ENCODE assay signal across 18 cellular contexts in genomic region chr19:5711713-5712161, GRCh38. TPM values are rescaled to one million over a fixed set of nuclear protein-coding genes. Genes with fewer than 3 reads are reported as not detected.
DNase-seq lines count a peak whose midpoint lies in the region; ATAC-seq, FAIRE-seq and TF ChIP-seq lines count a peak whose summit lies in the region.
"Had no signal": no experiment of that assay in that cellular context is flagged by ENCODE, and none has a peak within 500 bp of the region (broad histone marks: within the 10 kb centered on the region; RNA-seq: fewer than 3 reads in every experiment).

No MANE protein-coding gene starts in this region.

- intact Hi-C loops in HepG2 (cut with micrococcal nuclease; ENCODE audit: unreplicated experiment): no loop called here

- no peak for DNase-seq in HepG2 (ENCODE audit: low spot score)
- DNase-seq: CD8-positive, alpha-beta memory T cell; DMS79 treated with DMSO at 0.1 percent for 48 hours; HCEC 1CT; KG1; NCI-H1417 treated with DMSO at 0.1 percent for 48 hours; NCI-H1930; NCI-H2171 treated with DMSO at 0.1 percent for 48 hours; NCI-H510A; NCI-H774; PC-3 had no signal

- H3K4me1 ChIP-seq in HEK293 (ENCODE audit: control insufficient read depth, insufficient read depth, low read length) (no peaks in the 10 kb centered on the region), HepG2 (ENCODE audit: insufficient read depth, low read length) (peaks cover 19% of the 10 kb centered on the region)
- H3K4me1 ChIP-seq: A549 had no signal

- peaks cover 18% of the 10 kb centered on the region for H3K79me2 ChIP-seq in HepG2 (ENCODE audit: insufficient read depth, low read length)

- no peak overlapping the region for H3K4me2 ChIP-seq in HepG2 (ENCODE audit: low read depth, low read length)
- H3K4me2 ChIP-seq: A549; BLaER1 treated with 17β-estradiol and CSF1 and Interleukin-3, amounts not matched to agents 10 nM and 100 nM had no signal

- CTCF ChIA-PET in HEK293 (lab: Yijun Ruan, JAX): interaction anchor here (2.3 kb wide), 1 partner anchor 23 kb away, joined by 15 read pairs; the partner anchor contains the start of gene RPL36
- CTCF ChIA-PET in HepG2 (lab: Yijun Ruan, JAX; ENCODE audit: low intra/inter-chr PET ratio, low total read pairs): no interaction called here

- FAIRE-seq in HepG2 (lab: Jason Lieb, UNC): no peak
- FAIRE-seq: A549 had no signal

- 93% methylated on average over 19 of the region's 25 CpGs for WGBS in HepG2 (ENCODE audit: low lambda C conversion rate)

- H3K4me3 ChIP-seq in HEK293 (ENCODE audit: low read depth, low read length): no peak overlapping the region
- no peak overlapping the region for H3K4me3 ChIP-seq in HepG2 (replicated peaks in 1 of 3; ENCODE audit: insufficient read depth in 1 of 3, low read depth in 2 of 3, low read length in 3 of 3)
- H3K4me3 ChIP-seq: A549; BLaER1 treated with 17β-estradiol and CSF1 and Interleukin-3, amounts not matched to agents 10 nM and 100 nM had no signal

- no peak for TF ChIP-seq POLR2A in HepG2 (IDR thresholded peaks at IDR 0.05; ENCODE audit: insufficient read depth in 1 of 2, low read depth in 2 of 2, low read length in 2 of 2)

- H3K27ac ChIP-seq in HEK293 (ENCODE audit: extremely low read depth, low read depth, low read length): no peak overlapping the region
- H3K27ac ChIP-seq in HepG2 (ENCODE audit: extremely low read length, insufficient read depth, low read length): no peak overlapping the region
- H3K27ac ChIP-seq: A549; BLaER1 treated with 17β-estradiol and CSF1 and Interleukin-3, amounts not matched to agents 10 nM and 100 nM; RWPE1 had no signal

- H3K27me3 ChIP-seq in HepG2 (ENCODE audit: control insufficient read depth in 1 of 2, insufficient read depth in 2 of 2, low read length in 2 of 2): no peaks in the 10 kb centered on the region
- H3K27me3 ChIP-seq: BLaER1 treated with 17β-estradiol and CSF1 and Interleukin-3, amounts not matched to agents 10 nM and 100 nM had no signal

- TF ChIP-seq EP300 in HepG2 (IDR thresholded peaks at IDR 0.05; ENCODE audit: low read depth in 2 of 2, low read length in 2 of 2): no peak
- TF ChIP-seq EP300 in HepG2 (CRISPR knock-in tag; IDR thresholded peaks at IDR 0.05; ENCODE audit: borderline replicate concordance): no peak

- H3K9ac ChIP-seq in HepG2 (ENCODE audit: insufficient read depth, low read depth, low read length): no peak overlapping the region
- H3K9ac ChIP-seq: BLaER1 treated with 17β-estradiol and CSF1 and Interleukin-3, amounts not matched to agents 10 nM and 100 nM had no signal

- TF ChIP-seq CTCF in HEK293 (tag by site-specific recombination; IDR thresholded peaks at IDR 0.05): no peak
- no peak for TF ChIP-seq CTCF in HepG2 (CRISPR knock-in tag; IDR thresholded peaks at IDR 0.05)

- H4K20me1 ChIP-seq in HepG2 (ENCODE audit: insufficient read depth, low read length): peaks cover 15% of the 10 kb centered on the region; the same call in 1 of the 2 replicates

- no peak overlapping the region for H2AFZ ChIP-seq in HepG2 (ENCODE audit: low read length)

- H3K36me3 ChIP-seq in HEK293 (ENCODE audit: control insufficient read depth in 2 of 2, insufficient read depth in 1 of 2, low read length in 2 of 2) (peaks cover 38 to 69% of the 10 kb centered on the region in 2 experiments; a peak in 2 of 3 replicates), HepG2 (replicated peaks in 1 of 2; ENCODE audit: control insufficient read depth in 1 of 2, insufficient read depth in 2 of 2, low read length in 2 of 2) (peaks cover 41 to 73% of the 10 kb centered on the region in 2 experiments)

- ATAC-seq in HepG2 (no peak), HG03354 (IDR thresholded peaks at IDR 0.05; ENCODE audit: poor library complexity, severe bottlenecking, unreplicated experiment) (no peak), HG03045 (IDR thresholded peaks at IDR 0.05; ENCODE audit: unreplicated experiment) (no peak)
- ATAC-seq: A549, PC-3 had no signal

- BruUV-seq in HepG2 (replicated peaks; lab: Mats Ljungman, UMichigan): no TSS peak

- H3K9me3 ChIP-seq in HEK293 (ENCODE audit: control insufficient read depth, insufficient read depth, low read depth, low read length): no peaks in the 10 kb centered on the region
- no peaks in the 10 kb centered on the region for H3K9me3 ChIP-seq in HepG2 (ENCODE audit: low read length)
- H3K9me3 ChIP-seq: A549; BLaER1 treated with 17β-estradiol and CSF1 and Interleukin-3, amounts not matched to agents 10 nM and 100 nM had no signal

- in situ Hi-C loops in HepG2 (cut with HindIII; ENCODE audit: extremely low pct_ligation_motif_present, low pct_unique_long_range_greater_than_20kb): no loop called here

- POLR2A ChIA-PET in HEK293 (lab: Yijun Ruan, JAX) (interaction anchor here (1.0 to 2.9 kb wide), 4 partner anchors 9 to 22 kb away, joined by 3 to 14 read pairs (median 10); partner anchors contain the start of genes CATSPERD, LONP1 and RPL36), HepG2 (lab: Yijun Ruan, JAX) (interaction anchor here (0.6 to 3.4 kb wide), 3 partner anchors 8 to 43 kb away, joined by 3 to 13 read pairs (median 6); partner anchors contain the start of genes CATSPERD, LONP1 and RPL36)

- TF ChIP-seq RAD21 in HepG2 (CRISPR knock-in tag; IDR thresholded peaks at IDR 0.05): no peak

RNA-seq across cellular contexts. Expression of gene LONP1, which starts 8.2 kb away (rescaled TPM):
- 50.4 and 76.8 TPM in 2 replicates for total RNA-seq in HepG2 (2016; rRNA removed; fragmentation: Illumina TruSeq; extraction: Trizol)
- 12.1 and 15.6 TPM in 2 replicates for total RNA-seq in HepG2 (2016; cell fraction: cytosol; rRNA removed; fragmentation: Illumina TruSeq; extraction: Trizol; ENCODE audit: low read depth)
- total RNA-seq in HepG2 (2016; cell fraction: insoluble cytoplasmic fraction; rRNA removed; fragmentation: Illumina TruSeq; extraction: Trizol): 41.9 and 83.8 TPM in 2 replicates
- total RNA-seq in HepG2 (2016; cell fraction: membrane; rRNA removed; fragmentation: Illumina TruSeq; extraction: Trizol): 26.9 and 27.9 TPM in 2 replicates
- 53.2 and 60.3 TPM in 2 replicates for total RNA-seq in HepG2 (2016; cell fraction: nucleus; rRNA removed; fragmentation: Illumina TruSeq; extraction: Trizol)
- polyA plus RNA-seq in HepG2 (2011; rRNA removed): 59.5 and 69.0 TPM in 2 replicates
- polyA plus RNA-seq in HepG2 (2011; cell fraction: cytosol; rRNA removed): 54.0 and 91.2 TPM in 2 replicates
- polyA plus RNA-seq in HepG2 (2011; cell fraction: nucleus; rRNA removed): 270 and 346 TPM in 2 replicates
- 49.0 and 62.8 TPM in 2 replicates for polyA plus RNA-seq in HepG2 (2012)
- polyA plus RNA-seq in HepG2 (2016; cell fraction: cytosol; fragmentation: Illumina TruSeq; extraction: Trizol; ENCODE audit: low read depth): 7.4 and 9.2 TPM in 2 replicates
- 49.9 and 60.1 TPM in 2 replicates for polyA plus RNA-seq in HepG2 (2016; cell fraction: insoluble cytoplasmic fraction; fragmentation: Illumina TruSeq; extraction: Trizol; ENCODE audit: low read depth)
- 15.7 and 17.9 TPM in 2 replicates for polyA plus RNA-seq in HepG2 (2016; cell fraction: membrane; fragmentation: Illumina TruSeq; extraction: Trizol; ENCODE audit: low read depth)
- 120 and 130 TPM in 2 replicates for polyA plus RNA-seq in HepG2 (2016; cell fraction: nucleus; fragmentation: Illumina TruSeq; extraction: Trizol; ENCODE audit: insufficient read depth, low read depth)
- 65.4 and 106 TPM in 2 replicates for polyA minus RNA-seq in HepG2 (2011; rRNA and poly(A)+ RNA removed; ENCODE audit: low replicate concordance)
- polyA minus RNA-seq in HepG2 (2011; cell fraction: cytosol; rRNA and poly(A)+ RNA removed): 42.1 and 48.3 TPM in 2 replicates
- polyA minus RNA-seq in HepG2 (2011; cell fraction: nucleus; rRNA and poly(A)+ RNA removed): 44.8 and 51.0 TPM in 2 replicates

RNA-seq across cellular contexts. Expression of gene CATSPERD, which starts 8.7 kb away (rescaled TPM):
- total RNA-seq in HepG2 (2016; rRNA removed; fragmentation: Illumina TruSeq; extraction: Trizol): not detected in 2 replicates
- total RNA-seq in HepG2 (2016; cell fraction: cytosol; rRNA removed; fragmentation: Illumina TruSeq; extraction: Trizol; ENCODE audit: low read depth): not detected in 2 replicates
- total RNA-seq in HepG2 (2016; cell fraction: insoluble cytoplasmic fraction; rRNA removed; fragmentation: Illumina TruSeq; extraction: Trizol): not detected in 2 replicates
- total RNA-seq in HepG2 (2016; cell fraction: membrane; rRNA removed; fragmentation: Illumina TruSeq; extraction: Trizol): 0.09 TPM in 1 of 2 replicates, not detected in the other
- total RNA-seq in HepG2 (2016; cell fraction: nucleus; rRNA removed; fragmentation: Illumina TruSeq; extraction: Trizol): not detected in 2 replicates
- 0.04 TPM in 1 of 2 replicates, not detected in the other for polyA plus RNA-seq in HepG2 (2011; rRNA removed)
- polyA plus RNA-seq in HepG2 (2011; cell fraction: cytosol; rRNA removed): 0.04 TPM in 1 of 2 replicates, not detected in the other
- polyA plus RNA-seq in HepG2 (2011; cell fraction: nucleus; rRNA removed): 0.09 TPM in 1 of 2 replicates, not detected in the other
- polyA plus RNA-seq in HepG2 (2012): not detected in 2 replicates
- not detected in 2 replicates for polyA plus RNA-seq in HepG2 (2016; cell fraction: cytosol; fragmentation: Illumina TruSeq; extraction: Trizol; ENCODE audit: low read depth)
- not detected in 2 replicates for polyA plus RNA-seq in HepG2 (2016; cell fraction: insoluble cytoplasmic fraction; fragmentation: Illumina TruSeq; extraction: Trizol; ENCODE audit: low read depth)
- not detected in 2 replicates for polyA plus RNA-seq in HepG2 (2016; cell fraction: membrane; fragmentation: Illumina TruSeq; extraction: Trizol; ENCODE audit: low read depth)
- polyA plus RNA-seq in HepG2 (2016; cell fraction: nucleus; fragmentation: Illumina TruSeq; extraction: Trizol; ENCODE audit: insufficient read depth, low read depth): not detected in 2 replicates
- 0.09 TPM in 1 of 2 replicates, not detected in the other for polyA minus RNA-seq in HepG2 (2011; rRNA and poly(A)+ RNA removed; ENCODE audit: low replicate concordance)
- not detected in 2 replicates for polyA minus RNA-seq in HepG2 (2011; cell fraction: cytosol; rRNA and poly(A)+ RNA removed)
- not detected in 2 replicates for polyA minus RNA-seq in HepG2 (2011; cell fraction: nucleus; rRNA and poly(A)+ RNA removed)
- total RNA-seq: CD8-positive, alpha-beta memory T cell; G401; PC-3 had no signal
- polyA plus RNA-seq: CD8-positive, alpha-beta memory T cell had no signal

RNA-seq across cellular contexts. Expression of gene RPL36, which starts 21.6 kb away (rescaled TPM):
- total RNA-seq in HepG2 (2016; rRNA removed; fragmentation: Illumina TruSeq; extraction: Trizol): 706 and 763 TPM in 2 replicates
- 1,266 and 1,322 TPM in 2 replicates for total RNA-seq in HepG2 (2016; cell fraction: cytosol; rRNA removed; fragmentation: Illumina TruSeq; extraction: Trizol; ENCODE audit: low read depth)
- total RNA-seq in HepG2 (2016; cell fraction: insoluble cytoplasmic fraction; rRNA removed; fragmentation: Illumina TruSeq; extraction: Trizol): 739 and 797 TPM in 2 replicates
- 1,622 and 1,758 TPM in 2 replicates for total RNA-seq in HepG2 (2016; cell fraction: membrane; rRNA removed; fragmentation: Illumina TruSeq; extraction: Trizol)
- total RNA-seq in HepG2 (2016; cell fraction: nucleus; rRNA removed; fragmentation: Illumina TruSeq; extraction: Trizol): 259 and 275 TPM in 2 replicates
- 740 and 962 TPM in 2 replicates for polyA plus RNA-seq in HepG2 (2011; rRNA removed)
- 548 and 718 TPM in 2 replicates for polyA plus RNA-seq in HepG2 (2011; cell fraction: cytosol; rRNA removed)
- polyA plus RNA-seq in HepG2 (2011; cell fraction: nucleus; rRNA removed): 184 and 190 TPM in 2 replicates
- 1,022 and 1,044 TPM in 2 replicates for polyA plus RNA-seq in HepG2 (2012)
- 1,678 and 1,761 TPM in 2 replicates for polyA plus RNA-seq in HepG2 (2016; cell fraction: cytosol; fragmentation: Illumina TruSeq; extraction: Trizol; ENCODE audit: low read depth)
- polyA plus RNA-seq in HepG2 (2016; cell fraction: insoluble cytoplasmic fraction; fragmentation: Illumina TruSeq; extraction: Trizol; ENCODE audit: low read depth): 756 and 780 TPM in 2 replicates
- polyA plus RNA-seq in HepG2 (2016; cell fraction: membrane; fragmentation: Illumina TruSeq; extraction: Trizol; ENCODE audit: low read depth): 1,750 and 1,946 TPM in 2 replicates
- polyA plus RNA-seq in HepG2 (2016; cell fraction: nucleus; fragmentation: Illumina TruSeq; extraction: Trizol; ENCODE audit: insufficient read depth, low read depth): 539 and 605 TPM in 2 replicates
- polyA minus RNA-seq in HepG2 (2011; rRNA and poly(A)+ RNA removed; ENCODE audit: low replicate concordance): 163 and 316 TPM in 2 replicates
- polyA minus RNA-seq in HepG2 (2011; cell fraction: cytosol; rRNA and poly(A)+ RNA removed): 334 and 359 TPM in 2 replicates
- 64.5 and 86.4 TPM in 2 replicates for polyA minus RNA-seq in HepG2 (2011; cell fraction: nucleus; rRNA and poly(A)+ RNA removed)

RNA-seq across cellular contexts. Expression of gene HSD11B1L, which starts 30.9 kb away (rescaled TPM):
- total RNA-seq in HepG2 (2016; rRNA removed; fragmentation: Illumina TruSeq; extraction: Trizol): 2.8 TPM in 2 replicates
- total RNA-seq in HepG2 (2016; cell fraction: cytosol; rRNA removed; fragmentation: Illumina TruSeq; extraction: Trizol; ENCODE audit: low read depth): 2.6 and 3.3 TPM in 2 replicates
- total RNA-seq in HepG2 (2016; cell fraction: insoluble cytoplasmic fraction; rRNA removed; fragmentation: Illumina TruSeq; extraction: Trizol): 1.6 and 2.1 TPM in 2 replicates
- 3.9 and 5.5 TPM in 2 replicates for total RNA-seq in HepG2 (2016; cell fraction: membrane; rRNA removed; fragmentation: Illumina TruSeq; extraction: Trizol)
- total RNA-seq in HepG2 (2016; cell fraction: nucleus; rRNA removed; fragmentation: Illumina TruSeq; extraction: Trizol): 0.81 and 0.94 TPM in 2 replicates
- polyA plus RNA-seq in HepG2 (2011; rRNA removed): 3.9 and 4.6 TPM in 2 replicates
- 4.2 and 6.2 TPM in 2 replicates for polyA plus RNA-seq in HepG2 (2011; cell fraction: cytosol; rRNA removed)
- polyA plus RNA-seq in HepG2 (2011; cell fraction: nucleus; rRNA removed): 6.3 and 7.3 TPM in 2 replicates
- 1.9 and 3.0 TPM in 2 replicates for polyA plus RNA-seq in HepG2 (2012)
- 3.6 and 4.2 TPM in 2 replicates for polyA plus RNA-seq in HepG2 (2016; cell fraction: cytosol; fragmentation: Illumina TruSeq; extraction: Trizol; ENCODE audit: low read depth)
- 2.5 and 3.3 TPM in 2 replicates for polyA plus RNA-seq in HepG2 (2016; cell fraction: insoluble cytoplasmic fraction; fragmentation: Illumina TruSeq; extraction: Trizol; ENCODE audit: low read depth)
- polyA plus RNA-seq in HepG2 (2016; cell fraction: membrane; fragmentation: Illumina TruSeq; extraction: Trizol; ENCODE audit: low read depth): 3.3 and 3.5 TPM in 2 replicates
- 3.3 and 3.4 TPM in 2 replicates for polyA plus RNA-seq in HepG2 (2016; cell fraction: nucleus; fragmentation: Illumina TruSeq; extraction: Trizol; ENCODE audit: insufficient read depth, low read depth)
- polyA minus RNA-seq in HepG2 (2011; rRNA and poly(A)+ RNA removed; ENCODE audit: low replicate concordance): 0.21 and 1.8 TPM in 2 replicates
- 1.1 and 3.1 TPM in 2 replicates for polyA minus RNA-seq in HepG2 (2011; cell fraction: cytosol; rRNA and poly(A)+ RNA removed)
- 0.52 and 1.1 TPM in 2 replicates for polyA minus RNA-seq in HepG2 (2011; cell fraction: nucleus; rRNA and poly(A)+ RNA removed)

RNA-seq across cellular contexts. Expression of gene MICOS13, which starts 31.4 kb away (rescaled TPM):
- total RNA-seq in HepG2 (2016; rRNA removed; fragmentation: Illumina TruSeq; extraction: Trizol): 35.4 and 37.9 TPM in 2 replicates
- total RNA-seq in HepG2 (2016; cell fraction: cytosol; rRNA removed; fragmentation: Illumina TruSeq; extraction: Trizol; ENCODE audit: low read depth): 20.7 and 21.7 TPM in 2 replicates
- 38.9 and 39.8 TPM in 2 replicates for total RNA-seq in HepG2 (2016; cell fraction: insoluble cytoplasmic fraction; rRNA removed; fragmentation: Illumina TruSeq; extraction: Trizol)
- total RNA-seq in HepG2 (2016; cell fraction: membrane; rRNA removed; fragmentation: Illumina TruSeq; extraction: Trizol): 22.9 and 26.0 TPM in 2 replicates
- 18.4 and 19.8 TPM in 2 replicates for total RNA-seq in HepG2 (2016; cell fraction: nucleus; rRNA removed; fragmentation: Illumina TruSeq; extraction: Trizol)
- 28.8 and 40.0 TPM in 2 replicates for polyA plus RNA-seq in HepG2 (2011; rRNA removed)
- polyA plus RNA-seq in HepG2 (2011; cell fraction: cytosol; rRNA removed): 16.8 and 30.9 TPM in 2 replicates
- 13.2 and 15.1 TPM in 2 replicates for polyA plus RNA-seq in HepG2 (2011; cell fraction: nucleus; rRNA removed)
- 13.1 and 19.3 TPM in 2 replicates for polyA plus RNA-seq in HepG2 (2012)
- 20.6 and 24.5 TPM in 2 replicates for polyA plus RNA-seq in HepG2 (2016; cell fraction: cytosol; fragmentation: Illumina TruSeq; extraction: Trizol; ENCODE audit: low read depth)
- polyA plus RNA-seq in HepG2 (2016; cell fraction: insoluble cytoplasmic fraction; fragmentation: Illumina TruSeq; extraction: Trizol; ENCODE audit: low read depth): 37.7 and 43.8 TPM in 2 replicates
- polyA plus RNA-seq in HepG2 (2016; cell fraction: membrane; fragmentation: Illumina TruSeq; extraction: Trizol; ENCODE audit: low read depth): 19.5 and 22.0 TPM in 2 replicates
- polyA plus RNA-seq in HepG2 (2016; cell fraction: nucleus; fragmentation: Illumina TruSeq; extraction: Trizol; ENCODE audit: insufficient read depth, low read depth): 32.1 and 41.0 TPM in 2 replicates
- polyA minus RNA-seq in HepG2 (2011; rRNA and poly(A)+ RNA removed; ENCODE audit: low replicate concordance): 14.6 and 22.6 TPM in 2 replicates
- polyA minus RNA-seq in HepG2 (2011; cell fraction: cytosol; rRNA and poly(A)+ RNA removed): 6.3 and 9.1 TPM in 2 replicates
- polyA minus RNA-seq in HepG2 (2011; cell fraction: nucleus; rRNA and poly(A)+ RNA removed): 6.0 and 7.5 TPM in 2 replicates
